Comparison of ENCODE assay signal across 10 cellular contexts in the genomic region with DNA sequence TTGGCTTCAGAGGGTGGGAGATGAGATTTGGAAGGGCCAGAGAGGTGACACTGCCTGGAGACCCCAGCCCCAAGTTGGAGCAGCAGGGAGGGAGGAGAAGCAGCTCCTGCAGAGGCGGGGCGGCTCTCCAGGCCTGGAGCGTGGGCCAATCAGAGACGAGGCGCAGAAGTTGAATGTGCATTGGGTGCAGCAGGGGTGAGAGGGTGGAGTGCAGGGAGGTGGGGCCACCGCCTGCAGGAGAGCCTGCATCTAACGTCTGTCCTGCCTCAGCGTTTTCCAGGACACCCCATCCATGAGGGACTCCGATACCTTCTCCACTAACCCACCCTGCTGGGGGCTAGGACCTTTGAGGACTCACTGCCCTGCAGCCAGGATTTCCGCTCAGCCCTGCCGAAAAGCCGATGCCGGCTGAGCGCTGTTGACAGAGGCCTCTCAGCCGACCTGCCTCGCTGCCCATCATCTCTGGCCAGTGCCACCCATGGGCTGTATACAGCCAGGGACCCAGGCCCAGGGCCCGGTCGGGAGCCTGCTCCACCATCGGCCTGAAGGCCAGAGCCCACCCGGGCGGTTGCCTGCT.
DNase-seq lines count a peak whose midpoint lies in the region; ATAC-seq and TF ChIP-seq lines count a peak whose summit lies in the region.
"Had no signal": no experiment of that assay in that cellular context is flagged by ENCODE, and none has a peak within 500 bp of the region (broad histone marks: within the 10 kb centered on the region; RNA-seq: fewer than 3 reads in every experiment).

No MANE protein-coding gene starts in this region.

- POLR2A ChIA-PET in activated naive CD8-positive, alpha-beta T cell treated with anti-CD3 and anti-CD28 coated beads, Interleukin-2, amount 10 ng/mL, durations not matched to agents 7 days and 5 days (lab: Charles Lee): no interaction called here

- H3K9me3 Mint-ChIP-seq in activated naive CD8-positive, alpha-beta T cell treated with anti-CD3 and anti-CD28 coated beads, Interleukin-2, amount 10 ng/mL, durations not matched to agents 7 days and 5 days: no peaks in the 10 kb centered on the region

- peaks cover 69% of the 10 kb centered on the region for H3K27me3 ChIP-seq in BE2C
- peaks cover 82% of the 10 kb centered on the region for H3K27me3 ChIP-seq in lower lobe of right lung (ENCODE audit: low read depth)
- no peaks in the 10 kb centered on the region for H3K27me3 ChIP-seq in vagina

- H3K4me1 ChIP-seq in BE2C (no peaks in the 10 kb centered on the region), ES-I3 (ENCODE audit: insufficient read depth, low read length) (peaks cover 8% of the 10 kb centered on the region; the same call in 1 of the 2 replicates), lower lobe of right lung (no peaks in the 10 kb centered on the region), vagina (peaks cover 5% of the 10 kb centered on the region)
- H3K4me1 ChIP-seq: colonic mucosa had no signal

- H3K4me3 ChIP-seq in BE2C (ENCODE audit: low read depth, low read length) (peak overlapping the region; percentile 44), lower lobe of right lung (no peak overlapping the region), vagina (no peak overlapping the region)
- H3K4me3 ChIP-seq: colonic mucosa had no signal

- TF ChIP-seq POLR2A in vagina (IDR thresholded peaks at IDR 0.05): no peak

- TF ChIP-seq CTCF in BE2C (IDR thresholded peaks at IDR 0.05; ENCODE audit: low read depth, low read length) (no peak), lower lobe of right lung (IDR thresholded peaks at IDR 0.05) (no peak), vagina (IDR thresholded peaks at IDR 0.05) (no peak)

- no peak overlapping the region for H3K27ac Mint-ChIP-seq in activated naive CD8-positive, alpha-beta T cell treated with anti-CD3 and anti-CD28 coated beads, Interleukin-2, amount 10 ng/mL, durations not matched to agents 7 days and 5 days

- no peak for ATAC-seq in activated naive CD8-positive, alpha-beta T cell treated with anti-CD3 and anti-CD28 coated beads, Interleukin-2, amount 10 ng/mL, durations not matched to agents 7 days and 5 days (ENCODE audit: low read depth)
- ATAC-seq in lower lobe of right lung: no peak
- no peak for ATAC-seq in GM21786 (IDR thresholded peaks at IDR 0.05; ENCODE audit: unreplicated experiment)

- no peaks in the 10 kb centered on the region for H3K36me3 ChIP-seq in BE2C
- H3K36me3 ChIP-seq in ES-I3 (ENCODE audit: insufficient read depth, low read length): no peaks in the 10 kb centered on the region
- no peaks in the 10 kb centered on the region for H3K36me3 ChIP-seq in lower lobe of right lung
- H3K36me3 ChIP-seq in vagina: no peaks in the 10 kb centered on the region
- H3K36me3 ChIP-seq: colonic mucosa had no signal

- no peak overlapping the region for H3K27ac ChIP-seq in lower lobe of right lung
- H3K27ac ChIP-seq in vagina: no peak overlapping the region
- H3K27ac ChIP-seq: colonic mucosa had no signal

- H3K36me3 Mint-ChIP-seq in activated naive CD8-positive, alpha-beta T cell treated with anti-CD3 and anti-CD28 coated beads, Interleukin-2, amount 10 ng/mL, durations not matched to agents 7 days and 5 days: no peaks in the 10 kb centered on the region

- intact Hi-C loops in lower lobe of right lung (cut with DNase I) (no loop called here), vagina (cut with DNase I) (no loop called here)

- H3K4me3 Mint-ChIP-seq in activated naive CD8-positive, alpha-beta T cell treated with anti-CD3 and anti-CD28 coated beads, Interleukin-2, amount 10 ng/mL, durations not matched to agents 7 days and 5 days: peak overlapping the region; percentile 2

- H3K27me3 Mint-ChIP-seq in activated naive CD8-positive, alpha-beta T cell treated with anti-CD3 and anti-CD28 coated beads, Interleukin-2, amount 10 ng/mL, durations not matched to agents 7 days and 5 days: peaks cover 15% of the 10 kb centered on the region

- H3K9ac ChIP-seq in ES-I3 (ENCODE audit: low read depth, low read length): peak overlapping the region; percentile 52; the same call in 1 of the 2 replicates

- H3K9me3 ChIP-seq in BE2C (no peaks in the 10 kb centered on the region), ES-I3 (ENCODE audit: control insufficient read depth, insufficient read depth, low read length) (no peaks in the 10 kb centered on the region), lower lobe of right lung (no peaks in the 10 kb centered on the region), vagina (no peaks in the 10 kb centered on the region)
- H3K9me3 ChIP-seq: colonic mucosa had no signal

- DNase-seq in BE2C: peak; percentile 53
- no peak for DNase-seq in activated naive CD8-positive, alpha-beta T cell treated with anti-CD3 and anti-CD28 coated beads, Interleukin-2, amount 10 ng/mL, durations not matched to agents 7 days and 5 days
- peak; percentile 41 for DNase-seq in lower lobe of right lung
- DNase-seq in SIG-M5 (lab: John Stamatoyannopoulos, UW): no peak
- no peak for DNase-seq in MV-4-11 (lab: John Stamatoyannopoulos, UW)
- no peak for DNase-seq in vagina (ENCODE audit: extremely low spot score in 2 of 2)
- DNase-seq: colonic mucosa, EL had no signal

- H3K4me1 Mint-ChIP-seq in activated naive CD8-positive, alpha-beta T cell treated with anti-CD3 and anti-CD28 coated beads, Interleukin-2, amount 10 ng/mL, durations not matched to agents 7 days and 5 days: peaks cover 4% of the 10 kb centered on the region

Comparison
In these comparisons a context has a peak if more than half of its experiments do, and no peak if none do; other contexts are left out.
1. DNase-seq: peak in BE2C (single experiment) and lower lobe of right lung (single experiment); none in activated naive CD8-positive, alpha-beta T cell treated with anti-CD3 and anti-CD28 coated beads, Interleukin-2, amount 10 ng/mL, durations not matched to agents 7 days and 5 days (single experiment), SIG-M5 (single experiment), MV-4-11 (single experiment) and vagina (0 of 2).